In the genomic region with DNA sequence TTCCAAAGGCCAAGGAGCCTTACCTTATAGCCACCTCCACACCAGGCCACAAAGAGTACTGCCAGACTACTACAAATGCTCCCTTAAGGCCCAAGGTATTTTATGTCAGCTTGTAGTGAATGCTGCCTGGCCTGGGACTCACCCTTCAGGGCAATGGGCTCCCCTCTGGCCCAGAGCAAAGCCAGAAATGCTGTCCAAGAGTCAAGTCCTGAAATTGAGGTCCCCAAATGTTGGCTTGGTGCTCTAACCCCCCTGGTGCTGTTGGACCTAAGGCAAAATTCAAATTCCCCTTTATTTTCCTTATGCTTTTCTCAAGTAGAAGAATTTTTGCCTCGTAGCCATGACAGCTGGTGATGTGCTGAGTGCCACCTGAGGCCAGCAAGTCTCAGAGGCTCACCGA, we compare ENCODE assay signal across 31 cellular contexts.
A peak's percentile ranks its signal among the peaks of the same experiment; 100 is the strongest.
DNase-seq lines count a peak whose midpoint lies in the region; ATAC-seq and TF ChIP-seq lines count a peak whose summit lies in the region.
"Had no signal": no experiment of that assay in that cellular context is flagged by ENCODE, and none has a peak within 500 bp of the region (broad histone marks: within the 10 kb centered on the region; RNA-seq: fewer than 3 reads in every experiment).

No MANE protein-coding gene starts in this region.

- DNase-seq in GM23338 (ENCODE audit: low spot score): no peak
- DNase-seq in stimulated activated CD4-positive, alpha-beta T cell treated with anti-CD3 and anti-CD28 coated beads, Interleukin-1b, Interleukin-23, amount 100 ng/mL, for 48 hours: no peak
- DNase-seq: 8988T; ACHN; AML-193; BE2C; C1 segment of cervical spinal cord; Caco-2; Calu3; CD4-positive, alpha-beta memory T cell; CD4-positive, alpha-beta T cell; CD4-positive, CD25-positive, alpha-beta regulatory T cell; CD8-positive, alpha-beta memory T cell; CD8-positive, alpha-beta T cell; COR-L47; DMS 273 treated with DMSO at 0.1 percent for 48 hours; DMS153; DMS53; DMS79; DMS79 treated with DMSO at 0.1 percent for 48 hours; DND-41; EL had no signal

- no peak for ATAC-seq in GM23338
- ATAC-seq in GM21423 (IDR thresholded peaks at IDR 0.05; ENCODE audit: unreplicated experiment): no peak
- ATAC-seq: A549; CD8-positive, alpha-beta T cell had no signal

- no peak for TF ChIP-seq EP300 in Ishikawa (IDR thresholded peaks at IDR 0.05; ENCODE audit: borderline replicate concordance)

- H3K27ac ChIP-seq in GM23338 (ENCODE audit: low read depth): no peak overlapping the region
- H3K27ac ChIP-seq: 22Rv1; A549; BLaER1; BLaER1 treated with 17β-estradiol and CSF1 and Interleukin-3, amounts not matched to agents 10 nM and 100 nM; C4-2B had no signal

- no peaks in the 10 kb centered on the region; the same call in 1 of the 2 replicates for H3K4me1 ChIP-seq in GM23338 (ENCODE audit: insufficient read depth)
- H3K4me1 ChIP-seq: A549; BE2C; BLaER1; BLaER1 treated with 17β-estradiol and CSF1 and Interleukin-3, amounts not matched to agents 10 nM and 100 nM; Caco-2 had no signal

- H3K4me3 Mint-ChIP-seq in GM23338: no peak overlapping the region
- H3K4me3 Mint-ChIP-seq: B cell; CD14-positive monocyte; CD4-positive, alpha-beta T cell; CD4-positive, CD25-positive, alpha-beta regulatory T cell; CD8-positive, alpha-beta memory T cell; CD8-positive, alpha-beta T cell had no signal

- H3K9me3 Mint-ChIP-seq in GM23338: no peaks in the 10 kb centered on the region
- H3K9me3 Mint-ChIP-seq: CD4-positive, alpha-beta T cell; CD8-positive, alpha-beta T cell had no signal

- no peaks in the 10 kb centered on the region for H3K27me3 ChIP-seq in GM23338 (ENCODE audit: insufficient read depth)
- H3K27me3 ChIP-seq: BE2C had no signal

- no peaks in the 10 kb centered on the region for H3K79me2 ChIP-seq in GM23338 (replicated peaks; ENCODE audit: insufficient read depth)

- TF ChIP-seq CTCF in GM23338 (conservative IDR thresholded peaks at IDR 0.05; ENCODE audit: low read depth in 2 of 2): no peak

- no peaks in the 10 kb centered on the region for H3F3A ChIP-seq in GM23338 (replicated peaks; ENCODE audit: low read depth)

- H3K4me1 Mint-ChIP-seq in GM23338: peaks cover 13% of the 10 kb centered on the region
- H3K4me1 Mint-ChIP-seq: B cell; CD14-positive monocyte; CD4-positive, alpha-beta memory T cell; CD4-positive, CD25-positive, alpha-beta regulatory T cell; CD8-positive, alpha-beta memory T cell had no signal

- no peaks in the 10 kb centered on the region for H3K27me3 Mint-ChIP-seq in GM23338 (ENCODE audit: insufficient read depth, low read depth, poor library complexity)
- H3K27me3 Mint-ChIP-seq: B cell; CD4-positive, alpha-beta memory T cell; CD4-positive, alpha-beta T cell; CD4-positive, CD25-positive, alpha-beta regulatory T cell had no signal

- no peaks in the 10 kb centered on the region for H3K36me3 Mint-ChIP-seq in GM23338 (ENCODE audit: low read depth)
- H3K36me3 Mint-ChIP-seq: CD14-positive monocyte; CD4-positive, alpha-beta memory T cell; CD4-positive, CD25-positive, alpha-beta regulatory T cell; CD8-positive, alpha-beta memory T cell; CD8-positive, alpha-beta T cell had no signal

- no peaks in the 10 kb centered on the region for H3K36me3 ChIP-seq in GM23338 (ENCODE audit: insufficient read depth)
- H3K36me3 ChIP-seq: BE2C; BLaER1; BLaER1 treated with 17β-estradiol and CSF1 and Interleukin-3, amounts not matched to agents 10 nM and 100 nM had no signal

- H4K20me1 ChIP-seq in GM23338 (replicated peaks; ENCODE audit: insufficient read depth): no peaks in the 10 kb centered on the region
- H4K20me1 ChIP-seq: BLaER1 treated with 17β-estradiol and CSF1 and Interleukin-3, amounts not matched to agents 10 nM and 100 nM had no signal

- H3K4me2 ChIP-seq in GM23338: no peak overlapping the region
- H3K4me2 ChIP-seq: A549; BLaER1; BLaER1 treated with 17β-estradiol and CSF1 and Interleukin-3, amounts not matched to agents 10 nM and 100 nM had no signal

- no peak for TF ChIP-seq RAD21 in Ishikawa (IDR thresholded peaks at IDR 0.05; ENCODE audit: low read depth)

- H3K9me2 ChIP-seq in GM23338 (ENCODE audit: insufficient read depth): no peaks in the 10 kb centered on the region

- H3K27ac Mint-ChIP-seq in GM23338: no peak overlapping the region
- H3K27ac Mint-ChIP-seq: B cell; CD4-positive, alpha-beta memory T cell; CD4-positive, alpha-beta T cell; CD4-positive, CD25-positive, alpha-beta regulatory T cell; CD8-positive, alpha-beta memory T cell; CD8-positive, alpha-beta T cell had no signal

- no peak overlapping the region for H2AFZ ChIP-seq in GM23338

- H3K4me3 ChIP-seq in GM23338: no peak overlapping the region
- H3K4me3 ChIP-seq: A549; BLaER1; BLaER1 treated with 17β-estradiol and CSF1 and Interleukin-3, amounts not matched to agents 10 nM and 100 nM had no signal

TF ChIP-seq in GM23338, 12 proteins besides CTCF, POLR2A, EP300 and RAD21:
- TF ChIP-seq REST (IDR thresholded peaks at IDR 0.05; ENCODE audit: unreplicated experiment) (peak; percentile 49), ZNF114 (CRISPR knock-in tag; IDR thresholded peaks at IDR 0.05) (no peak)

TF ChIP-seq in Ishikawa, 13 proteins besides CTCF, POLR2A, EP300 and RAD21:
- peak; percentile 51; the same call in 1 of the 2 replicates for TF ChIP-seq REST (IDR thresholded peaks at IDR 0.05; ENCODE audit: low read depth)
- no peak for TF ChIP-seq EGR1 (IDR thresholded peaks at IDR 0.05)
TF ChIP-seq in Ishikawa: peak in this region for 1.
